16 cellular contexts compared by ENCODE assay signal in genomic region chr15:28901987-28902745, GRCh38. TPM values are rescaled to one million over a fixed set of nuclear protein-coding genes. Genes with fewer than 3 reads are reported as not detected.
DNase-seq lines count a peak whose midpoint lies in the region; ATAC-seq and TF ChIP-seq lines count a peak whose summit lies in the region.
"Had no signal": no experiment of that assay in that cellular context is flagged by ENCODE, and none has a peak within 500 bp of the region (broad histone marks: within the 10 kb centered on the region; RNA-seq: fewer than 3 reads in every experiment).

No MANE protein-coding gene starts in this region.

- no peak overlapping the region for H3K4me2 ChIP-seq in OCI-LY7 (ENCODE audit: low read length)

- CTCF ChIA-PET in OCI-LY7 (lab: Charles Lee; ENCODE audit: unreplicated experiment): no interaction called here

- ATAC-seq in stimulated activated naive CD8-positive, alpha-beta T cell treated with anti-CD3 and anti-CD28 coated beads, Interleukin-15, Interleukin-2, amounts not matched to agents 100 U/mL and 50 U/mL, for 24 hours: no peak
- no peak for ATAC-seq in GM21737 (IDR thresholded peaks at IDR 0.05; ENCODE audit: unreplicated experiment)
- no peak for ATAC-seq in HG03457 (IDR thresholded peaks at IDR 0.05; ENCODE audit: unreplicated experiment)
- ATAC-seq in GM18909 (IDR thresholded peaks at IDR 0.05; ENCODE audit: poor library complexity, unreplicated experiment): no peak
- ATAC-seq: heart right ventricle, lower lobe of right lung, pancreas had no signal

- H3K9me3 ChIP-seq in OCI-LY7 (ENCODE audit: low read length): no peaks in the 10 kb centered on the region
- H3K9me3 ChIP-seq: heart right ventricle, lower lobe of right lung, pancreas had no signal

- TF ChIP-seq CTCF in OCI-LY7 (conservative IDR thresholded peaks at IDR 0.05; ENCODE audit: low read length) (peak; percentile 43), epithelial cell of proximal tubule (conservative IDR thresholded peaks at IDR 0.05; ENCODE audit: low read depth, low read length) (peak; percentile 37)

- POLR2A ChIA-PET in OCI-LY7 (lab: Charles Lee): no interaction called here

- H3K36me3 ChIP-seq in OCI-LY7 (ENCODE audit: insufficient read depth, low read length): no peaks in the 10 kb centered on the region
- H3K36me3 ChIP-seq: heart right ventricle, lower lobe of right lung, pancreas had no signal

- no peak overlapping the region for H2AFZ ChIP-seq in OCI-LY7 (ENCODE audit: low read length)

- H3K79me2 ChIP-seq in OCI-LY7 (ENCODE audit: insufficient read depth, low read depth, low read length): no peaks in the 10 kb centered on the region

- no TSS peak for BruUV-seq in OCI-LY7 (replicated peaks; lab: Mats Ljungman, UMichigan)

- no peaks in the 10 kb centered on the region for H3K9me2 ChIP-seq in OCI-LY7 (ENCODE audit: insufficient read depth, low read length)

- DNase-seq in activated T-cell treated with anti-CD3 and anti-CD28 coated beads, Interleukin-2, amount 50 U/mL, for 1 hour: peak; percentile 9
- no peak for DNase-seq in activated T-cell treated with anti-CD3 and anti-CD28 coated beads, Interleukin-2, amount 50 U/mL, for 48 hours
- DNase-seq in OCI-LY7 (ENCODE audit: low spot score): no peak
- no peak for DNase-seq in epithelial cell of proximal tubule (ENCODE audit: low read depth)
- peak; percentile 13 for DNase-seq in stimulated activated naive CD8-positive, alpha-beta T cell treated with anti-CD3 and anti-CD28 coated beads, Interleukin-15, Interleukin-2, amounts not matched to agents 100 U/mL and 50 U/mL, for 24 hours
- DNase-seq: activated CD4-positive, alpha-beta memory T cell treated with anti-CD3 and anti-CD28 coated beads for 36 hours; effector CD4-positive, alpha-beta T cell; heart right ventricle; lower lobe of right lung; NCI-H774 had no signal

- H3K4me3 ChIP-seq in OCI-LY7 (ENCODE audit: low read depth, low read length, poor library complexity, severe bottlenecking): no peak overlapping the region
- H3K4me3 ChIP-seq in epithelial cell of proximal tubule (ENCODE audit: low read depth, low read length): no peak overlapping the region
- H3K4me3 ChIP-seq: heart right ventricle, lower lobe of right lung, pancreas had no signal

- H3K4me1 ChIP-seq in OCI-LY7 (ENCODE audit: insufficient read depth, low read length, poor library complexity, severe bottlenecking): no peaks in the 10 kb centered on the region
- H3K4me1 ChIP-seq: heart right ventricle, lower lobe of right lung, pancreas had no signal

- H4K20me1 ChIP-seq in OCI-LY7 (ENCODE audit: insufficient read depth, low read length): no peaks in the 10 kb centered on the region

- no peak overlapping the region for H3K27ac ChIP-seq in OCI-LY7 (ENCODE audit: low read depth, low read length, poor library complexity, severe bottlenecking)
- H3K27ac ChIP-seq: heart right ventricle, lower lobe of right lung, pancreas had no signal

- intact Hi-C loops in OCI-LY7 (cut with micrococcal nuclease; ENCODE audit: unreplicated experiment): no loop called here

RNA-seq across cellular contexts. Expression of gene APBA2, which starts 16.4 kb away (rescaled TPM):
- total RNA-seq in OCI-LY7 (2014; rRNA removed; shearing (Covaris generic)): not detected in 2 replicates
- not detected in 2 replicates for total RNA-seq in OCI-LY7 (2022)
- total RNA-seq in epithelial cell of proximal tubule: 30.0 and 36.5 TPM in 2 replicates
- total RNA-seq: B cell had no signal

RNA-seq across cellular contexts. Expression of gene GOLGA6L7, which starts 53.7 kb away (rescaled TPM):
- 0.13 TPM in 1 of 2 replicates, not detected in the other for total RNA-seq in OCI-LY7 (2014; rRNA removed; shearing (Covaris generic))
- total RNA-seq in OCI-LY7 (2022) (not detected in 2 replicates), epithelial cell of proximal tubule (not detected in 2 replicates)
- total RNA-seq: activated CD4-positive, alpha-beta memory T cell treated with anti-CD3 and anti-CD28 coated beads for 36 hours; B cell; heart right ventricle; lower lobe of right lung; pancreas; T-helper 1 cell treated with Interleukin-12 subunit alpha and Interleukin-12 subunit beta and Interleukin-4 antibody, amounts not matched to agents 30 ng/mL and 1 ng/mL, for 36 hours had no signal

Comparison
In these comparisons a context has a peak if more than half of its experiments do, and no peak if none do; other contexts are left out.
1. DNase-seq: peak in activated T-cell treated with anti-CD3 and anti-CD28 coated beads, Interleukin-2, amount 50 U/mL, for 1 hour (single experiment) and stimulated activated naive CD8-positive, alpha-beta T cell treated with anti-CD3 and anti-CD28 coated beads, Interleukin-15, Interleukin-2, amounts not matched to agents 100 U/mL and 50 U/mL, for 24 hours (single experiment); none in activated T-cell treated with anti-CD3 and anti-CD28 coated beads, Interleukin-2, amount 50 U/mL, for 48 hours (0 of 2), OCI-LY7 (single experiment) and epithelial cell of proximal tubule (single experiment).
2. RNA of gene APBA2, which starts 16.4 kb away (total RNA-seq): 30.0 to 36.5 TPM in epithelial cell of proximal tubule; not detected in OCI-LY7; every median in the first group is over 10 times any median in the second.